In the genomic region with DNA sequence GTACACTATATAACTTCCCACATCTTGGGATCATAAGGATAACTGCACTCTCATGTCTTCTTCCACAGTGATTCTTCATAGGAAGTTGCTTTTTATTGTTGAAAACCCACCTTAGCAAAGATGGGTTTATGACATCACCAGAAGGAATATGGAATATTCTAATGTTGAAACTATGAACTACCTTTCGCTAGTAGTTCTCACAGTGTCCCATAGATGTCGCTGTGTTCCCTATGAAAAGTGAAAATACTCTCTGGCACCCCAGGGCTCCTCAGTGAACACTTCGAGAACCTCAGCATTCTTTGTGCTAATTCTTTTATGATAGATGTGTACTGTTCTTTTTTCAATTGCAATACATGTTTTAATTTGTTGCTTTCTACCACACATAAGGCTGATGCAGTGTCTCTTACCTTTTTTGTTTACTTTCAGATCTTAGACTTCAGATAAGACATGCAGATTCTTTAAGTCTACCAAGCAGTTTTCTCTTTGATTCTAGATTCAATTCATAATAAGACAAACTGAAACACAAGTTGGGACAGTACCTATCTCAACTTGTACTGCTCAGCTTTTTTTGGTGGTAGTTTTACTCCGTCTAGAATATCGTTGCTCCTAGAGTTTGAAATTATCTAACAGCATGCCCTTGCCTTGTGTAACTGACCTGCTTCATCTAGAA, we compare ENCODE assay signal across 8 cellular contexts.
DNase-seq lines count a peak whose midpoint lies in the region; ATAC-seq, FAIRE-seq and TF ChIP-seq lines count a peak whose summit lies in the region.

No MANE protein-coding gene starts in this region.

- H3K27me3 ChIP-seq in endothelial cell of umbilical vein (ENCODE audit: control insufficient read depth in 2 of 2, insufficient read depth in 2 of 2, low read length in 2 of 2), result no peaks in the 10 kb centered on the region

- H3K4me3 ChIP-seq in A549 (no peak overlapping the region), endothelial cell of umbilical vein (replicated peaks in 1 of 3; ENCODE audit: insufficient read depth in 1 of 3, low read depth in 1 of 3, low read length in 3 of 3) (no peak overlapping the region)

- no peak overlapping the region for H3K27ac Mint-ChIP-seq in osteocyte (ENCODE audit: unreplicated experiment)

- TF ChIP-seq CTCF in A549 (IDR thresholded peaks at IDR 0.05) (peak; percentile 49), endothelial cell of umbilical vein (IDR thresholded peaks at IDR 0.05; ENCODE audit: extremely low read depth in 1 of 2, insufficient read depth in 1 of 2, low read depth in 1 of 2, low read length in 2 of 2) (peak; percentile 54 to 57), osteocyte (IDR thresholded peaks at IDR 0.05) (peak; percentile 64)

- DNase-seq in A549 (ENCODE audit: low read depth in 1 of 2, low spot score in 1 of 2), result peak; percentile 9 to 41
- no peak for DNase-seq in GM18507 (ENCODE audit: extremely low spot score, insufficient read length, low read depth)
- DNase-seq in T-helper 22 cell (ENCODE audit: low read depth), result peak; percentile 3
- DNase-seq in endothelial cell of umbilical vein (ENCODE audit: low read depth, low spot score), result peak; percentile 24
- DNase-seq in osteocyte (ENCODE audit: extremely low spot score, unreplicated experiment), result no peak
- DNase-seq in NCI-H526 treated with DMSO at 0.1 percent for 48 hours (lab: John Stamatoyannopoulos, UW), result no peak

- no peak overlapping the region for H2AFZ ChIP-seq in endothelial cell of umbilical vein (ENCODE audit: low read depth, low read length)

- intact Hi-C loops in endothelial cell of umbilical vein (cut with micrococcal nuclease), result loop anchor here (2.0 to 5.0 kb wide), 2 partner anchors 76 to 143 kb away; no protein-coding TSS in a partner anchor

- H3K4me1 Mint-ChIP-seq in osteocyte (ENCODE audit: unreplicated experiment), result peaks cover 7% of the 10 kb centered on the region

- H4K20me1 ChIP-seq in endothelial cell of umbilical vein (replicated peaks; ENCODE audit: control insufficient read depth, extremely low read depth, insufficient read depth, low read length), result no peaks in the 10 kb centered on the region

- ATAC-seq in A549, result peak; percentile 8 to 71; a peak in 3 of 6 replicates
- ATAC-seq in HG03108 (IDR thresholded peaks at IDR 0.05; ENCODE audit: unreplicated experiment), result no peak
- no peak for ATAC-seq in GM21360 (IDR thresholded peaks at IDR 0.05; ENCODE audit: unreplicated experiment)

- 54% methylated on average over 5 of the region's 5 CpGs for WGBS in A549 (ENCODE audit: missing lambda C conversion rate)

- H3K36me3 Mint-ChIP-seq in osteocyte (ENCODE audit: unreplicated experiment), result peaks cover 38% of the 10 kb centered on the region

- H3K9ac ChIP-seq in endothelial cell of umbilical vein (replicated peaks; ENCODE audit: extremely low read depth, insufficient read depth, low read length), result no peak overlapping the region

- no peaks in the 10 kb centered on the region for H3K27me3 Mint-ChIP-seq in osteocyte (ENCODE audit: unreplicated experiment)

- H3K79me2 ChIP-seq in endothelial cell of umbilical vein (ENCODE audit: control insufficient read depth, insufficient read depth, low read length), result no peaks in the 10 kb centered on the region

- no peak for TF ChIP-seq EP300 in A549 (IDR thresholded peaks at IDR 0.05)

- H3K9me3 ChIP-seq in A549, result no peaks in the 10 kb centered on the region
- H3K9me3 ChIP-seq in endothelial cell of umbilical vein (replicated peaks; ENCODE audit: control insufficient read depth, insufficient read depth, low read length), result no peaks in the 10 kb centered on the region

- peaks cover 6% of the 10 kb centered on the region for H3K9me3 Mint-ChIP-seq in osteocyte (ENCODE audit: unreplicated experiment)

- H3K4me1 ChIP-seq in A549 (0 out of 3 replicates have a peak, but pooled peaks cover 5% of the 10 kb centered on the region), endothelial cell of umbilical vein (ENCODE audit: control insufficient read depth, extremely low read depth, insufficient read depth, low read length) (peaks cover 3% of the 10 kb centered on the region)

- POLR2A ChIA-PET in A549 (lab: Yijun Ruan, JAX) (no interaction called here), endothelial cell of umbilical vein (lab: Charles Lee) (no interaction called here)

- no peak for TF ChIP-seq POLR2A in A549 (IDR thresholded peaks at IDR 0.05; ENCODE audit: low read length)
- no peak for TF ChIP-seq POLR2A in endothelial cell of umbilical vein (IDR thresholded peaks at IDR 0.05; ENCODE audit: low read depth, low read length)

- dilution Hi-C loops in endothelial cell of umbilical vein (cut with MboI; ENCODE audit: extremely low pct_ligation_motif_present, low sequenced_read_pairs), result no loop called here

- no peaks in the 10 kb centered on the region for H3K9me1 ChIP-seq in endothelial cell of umbilical vein (replicated peaks; ENCODE audit: control insufficient read depth, extremely low read depth, insufficient read depth, low read length)

- FAIRE-seq in A549 (lab: Jason Lieb, UNC) (no peak), GM18507 (lab: Jason Lieb, UNC) (peak; percentile 24), endothelial cell of umbilical vein (lab: Jason Lieb, UNC) (no peak)

- no peak; a peak in 1 of 5 replicates for TF ChIP-seq RAD21 in A549 (conservative IDR thresholded peaks at IDR 0.05 in 1 of 2, IDR thresholded peaks at IDR 0.05 in 1 of 2)

- peaks cover 0 to 3% of the 10 kb centered on the region in 2 experiments for H3K36me3 ChIP-seq in endothelial cell of umbilical vein (ENCODE audit: control insufficient read depth in 2 of 2, extremely low read depth in 1 of 2, insufficient read depth in 2 of 2, low read length in 2 of 2)

- CTCF ChIA-PET in A549 (lab: Yijun Ruan, JAX), result interaction anchor here (0.8 kb wide), 1 partner anchor 52 kb away, joined by 3 read pairs; no protein-coding TSS in a partner anchor
- CTCF ChIA-PET in endothelial cell of umbilical vein (lab: Charles Lee), result interaction anchor here (1.4 kb wide), 1 partner anchor 27 kb away, joined by 4 read pairs; no protein-coding TSS in a partner anchor

- H3K27ac ChIP-seq in A549 (no peak overlapping the region), endothelial cell of umbilical vein (ENCODE audit: insufficient read depth, low read depth, low read length) (no peak overlapping the region)

- BruUV-seq in endothelial cell of umbilical vein (replicated peaks; lab: Mats Ljungman, UMichigan), result no TSS peak

- no peak overlapping the region for H3K4me2 ChIP-seq in A549
- no peak overlapping the region for H3K4me2 ChIP-seq in endothelial cell of umbilical vein (ENCODE audit: insufficient read depth, low read length)

- H3K4me3 Mint-ChIP-seq in osteocyte (ENCODE audit: unreplicated experiment), result no peak overlapping the region

TF ChIP-seq in A549, 52 proteins besides CTCF, POLR2A, EP300 and RAD21 (continues in another document):
- TF ChIP-seq CEBPB (IDR thresholded peaks at IDR 0.05), result no peak
- no peak for TF ChIP-seq PBX3 (IDR thresholded peaks at IDR 0.05)
- no peak for TF ChIP-seq FOXS1 (CRISPR knock-in tag; IDR thresholded peaks at IDR 0.05)
- no peak for TF ChIP-seq GATA3 (IDR thresholded peaks at IDR 0.05; ENCODE audit: borderline replicate concordance)
- no peak for TF ChIP-seq HOXB13 (CRISPR knock-in tag; IDR thresholded peaks at IDR 0.05; ENCODE audit: low read depth)
- TF ChIP-seq KDM1A (IDR thresholded peaks at IDR 0.05; ENCODE audit: low read depth), result no peak
- no peak for TF ChIP-seq ZC3H11A (IDR thresholded peaks at IDR 0.05)
- TF ChIP-seq POLR2AphosphoS2 (conservative IDR thresholded peaks at IDR 0.05; ENCODE audit: low read length), result no peak
- no peak for TF ChIP-seq ESRRA (IDR thresholded peaks at IDR 0.05; ENCODE audit: borderline replicate concordance, low read length)

TF ChIP-seq in endothelial cell of umbilical vein, 7 proteins besides CTCF, POLR2A, EP300 and RAD21:
- TF ChIP-seq MAX (IDR thresholded peaks at IDR 0.05; ENCODE audit: insufficient read depth, insufficient read length), result no peak
- TF ChIP-seq MYC (IDR thresholded peaks at IDR 0.05; ENCODE audit: low read depth, low read length), result no peak
- TF ChIP-seq EZH2 (IDR thresholded peaks at IDR 0.05; ENCODE audit: borderline replicate concordance, low read depth, low read length, severe bottlenecking), result no peak
- TF ChIP-seq POLR2AphosphoS5 (IDR thresholded peaks at IDR 0.05; ENCODE audit: insufficient read depth, low read depth, low read length), result no peak
- TF ChIP-seq JUN (IDR thresholded peaks at IDR 0.05; ENCODE audit: borderline replicate concordance, insufficient read depth, insufficient read length, low read depth), result no peak
- no peak for TF ChIP-seq FOS (IDR thresholded peaks at IDR 0.05; ENCODE audit: borderline replicate concordance, insufficient read depth, low read length)

Comparison
In these comparisons a context has a peak if more than half of its experiments do, and no peak if none do; other contexts are left out.
1. ATAC-seq: peak in A549 (2 of 2); none in HG03108 (single experiment) and GM21360 (single experiment).
2. DNase-seq: peak in A549 (2 of 2), T-helper 22 cell (single experiment) and endothelial cell of umbilical vein (single experiment); none in GM18507 (single experiment), osteocyte (single experiment) and NCI-H526 treated with DMSO at 0.1 percent for 48 hours (single experiment).
3. Peak in every context shown above with its lines, with median percentiles within 50 percentile points of each other: CTCF ChIP-seq.